1 cellular context compared by ENCODE assay signal in genomic region chr18:11996190-11996754, GRCh38.
TF ChIP-seq lines count a peak whose summit lies in the region.

No MANE protein-coding gene starts in this region.

TF ChIP-seq in endothelial cell of umbilical vein, 7 proteins besides CTCF, POLR2A, EP300 and RAD21:
- TF ChIP-seq MYC (IDR thresholded peaks at IDR 0.05; ENCODE audit: low read depth, low read length), result no peak
- no peak for TF ChIP-seq JUN (IDR thresholded peaks at IDR 0.05; ENCODE audit: borderline replicate concordance, insufficient read depth, insufficient read length, low read depth)
- no peak for TF ChIP-seq MAX (IDR thresholded peaks at IDR 0.05; ENCODE audit: insufficient read depth, insufficient read length)
- no peak for TF ChIP-seq FOS (IDR thresholded peaks at IDR 0.05; ENCODE audit: borderline replicate concordance, insufficient read depth, low read length)
- TF ChIP-seq POLR2AphosphoS5 (IDR thresholded peaks at IDR 0.05; ENCODE audit: insufficient read depth, low read depth, low read length), result no peak
- no peak for TF ChIP-seq GATA2 (IDR thresholded peaks at IDR 0.05; ENCODE audit: insufficient read depth, insufficient read length, low read depth, low read length)
- TF ChIP-seq EZH2 (IDR thresholded peaks at IDR 0.05; ENCODE audit: borderline replicate concordance, low read depth, low read length, severe bottlenecking), result no peak
